In genomic region chr5:95078868-95079267, GRCh38 we compare ENCODE assay signal across 15 cellular contexts.
DNase-seq lines count a peak whose midpoint lies in the region; ATAC-seq, FAIRE-seq and TF ChIP-seq lines count a peak whose summit lies in the region.
"Had no signal": no experiment of that assay in that cellular context is flagged by ENCODE, and none has a peak within 500 bp of the region (broad histone marks: within the 10 kb centered on the region; RNA-seq: fewer than 3 reads in every experiment).

No MANE protein-coding gene starts in this region.

- no peak for DNase-seq in natural killer cell treated with Interleukin-12 subunit alpha and Interleukin-12 subunit beta and Interleukin-15 and Interleukin-18, amount 100 ng/mL, for 72 hours (ENCODE audit: low spot score)
- DNase-seq in natural killer cell (no peak), astrocyte (ENCODE audit: low read depth) (no peak), lower lobe of right lung (no peak), upper lobe of right lung (no peak), SHP77 (lab: John Stamatoyannopoulos, UW) (no peak), midbrain (lab: John Stamatoyannopoulos, UW) (no peak)
- DNase-seq: 8988T, C1 segment of cervical spinal cord, COR-L47, DMS153, NCI-H1417 treated with DMSO at 0.1 percent for 48 hours, NCI-H2029 treated with DMSO at 0.1 percent for 48 hours, NCI-H524 treated with DMSO at 0.1 percent for 48 hours had no signal

- H3K79me2 ChIP-seq in astrocyte (ENCODE audit: insufficient read depth, low read length): no peaks in the 10 kb centered on the region

- H3K4me1 Mint-ChIP-seq in natural killer cell treated with Interleukin-12 subunit alpha and Interleukin-12 subunit beta and Interleukin-15 and Interleukin-18, amount 100 ng/mL, for 72 hours (ENCODE audit: low read depth in 2 of 2): peaks cover 23 to 25% of the 10 kb centered on the region in 2 donors
- peaks cover 32 to 38% of the 10 kb centered on the region in 2 donors for H3K4me1 Mint-ChIP-seq in natural killer cell
- peaks cover 25% of the 10 kb centered on the region for H3K4me1 Mint-ChIP-seq in astrocyte (ENCODE audit: low read depth, unreplicated experiment)

- no peaks in the 10 kb centered on the region for H3K9me3 Mint-ChIP-seq in natural killer cell treated with Interleukin-12 subunit alpha and Interleukin-12 subunit beta and Interleukin-15 and Interleukin-18, amount 100 ng/mL, for 72 hours
- H3K9me3 Mint-ChIP-seq in natural killer cell (peaks cover 0 to 2% of the 10 kb centered on the region in 2 donors), astrocyte (ENCODE audit: unreplicated experiment) (no peaks in the 10 kb centered on the region)

- H4K20me1 ChIP-seq in astrocyte (ENCODE audit: insufficient read depth, low read length): no peaks in the 10 kb centered on the region

- no peak overlapping the region for H3K9ac ChIP-seq in astrocyte (ENCODE audit: low read length)

- peak overlapping the region; percentile 6 for H3K4me3 Mint-ChIP-seq in natural killer cell treated with Interleukin-12 subunit alpha and Interleukin-12 subunit beta and Interleukin-15 and Interleukin-18, amount 100 ng/mL, for 72 hours
- H3K4me3 Mint-ChIP-seq in natural killer cell (no peak overlapping the region), astrocyte (ENCODE audit: unreplicated experiment) (peak overlapping the region; percentile 77)

- H3K27ac Mint-ChIP-seq in natural killer cell treated with Interleukin-12 subunit alpha and Interleukin-12 subunit beta and Interleukin-15 and Interleukin-18, amount 100 ng/mL, for 72 hours: no peak overlapping the region
- peak overlapping the region in 1 of 2 donors; percentile 70 for H3K27ac Mint-ChIP-seq in natural killer cell
- no peak overlapping the region for H3K27ac Mint-ChIP-seq in astrocyte (ENCODE audit: unreplicated experiment)

- intact Hi-C loops in natural killer cell (cut with micrococcal nuclease): no loop called here
- intact Hi-C loops in lower lobe of right lung (cut with DNase I): no loop called here
- intact Hi-C loops in upper lobe of right lung (cut with DNase I): no loop called here

- H3K36me3 ChIP-seq in astrocyte (ENCODE audit: insufficient read depth, low read length) (no peaks in the 10 kb centered on the region), lower lobe of right lung (no peaks in the 10 kb centered on the region), upper lobe of right lung (no peaks in the 10 kb centered on the region)

- no peak overlapping the region for H2AFZ ChIP-seq in astrocyte (ENCODE audit: low read depth, low read length)

- no peaks in the 10 kb centered on the region for H3K36me3 Mint-ChIP-seq in natural killer cell treated with Interleukin-12 subunit alpha and Interleukin-12 subunit beta and Interleukin-15 and Interleukin-18, amount 100 ng/mL, for 72 hours
- no peaks in the 10 kb centered on the region for H3K36me3 Mint-ChIP-seq in natural killer cell
- no peaks in the 10 kb centered on the region for H3K36me3 Mint-ChIP-seq in astrocyte (ENCODE audit: low read depth, unreplicated experiment)

- no peaks in the 10 kb centered on the region for H3K9me3 ChIP-seq in astrocyte (ENCODE audit: insufficient read depth, low read depth, low read length)
- H3K9me3 ChIP-seq in lower lobe of right lung: no peaks in the 10 kb centered on the region
- H3K9me3 ChIP-seq in upper lobe of right lung: no peaks in the 10 kb centered on the region

- H3K4me3 ChIP-seq in astrocyte (ENCODE audit: insufficient read depth, low read depth, low read length) (no peak overlapping the region), lower lobe of right lung (peak overlapping the region; percentile 53), upper lobe of right lung (peak overlapping the region; percentile 51)

- ATAC-seq in natural killer cell treated with Interleukin-12 subunit alpha and Interleukin-12 subunit beta and Interleukin-15 and Interleukin-18, amount 100 ng/mL, for 72 hours: no peak
- ATAC-seq in natural killer cell (no peak), lower lobe of right lung (no peak), upper lobe of right lung (no peak), HG02571 (IDR thresholded peaks at IDR 0.05; ENCODE audit: unreplicated experiment) (no peak)

- H3K4me2 ChIP-seq in astrocyte (ENCODE audit: low read length): no peak overlapping the region

- TF ChIP-seq CTCF in natural killer cell (IDR thresholded peaks at IDR 0.05) (no peak), astrocyte (IDR thresholded peaks at IDR 0.05; ENCODE audit: insufficient read depth, low read depth, low read length) (no peak), lower lobe of right lung (IDR thresholded peaks at IDR 0.05) (no peak), upper lobe of right lung (IDR thresholded peaks at IDR 0.05) (no peak)

- H3K27me3 Mint-ChIP-seq in natural killer cell treated with Interleukin-12 subunit alpha and Interleukin-12 subunit beta and Interleukin-15 and Interleukin-18, amount 100 ng/mL, for 72 hours: no peaks in the 10 kb centered on the region
- H3K27me3 Mint-ChIP-seq in natural killer cell (ENCODE audit: low read depth in 2 of 2) (no peaks in the 10 kb centered on the region), astrocyte (ENCODE audit: low read depth, unreplicated experiment) (no peaks in the 10 kb centered on the region)

- H3K4me1 ChIP-seq in astrocyte (ENCODE audit: insufficient read depth, low read length) (peaks cover 3% of the 10 kb centered on the region), lower lobe of right lung (peaks cover 12% of the 10 kb centered on the region), upper lobe of right lung (peaks cover 5% of the 10 kb centered on the region)

- no peak for FAIRE-seq in astrocyte (lab: Jason Lieb, UNC)

- no peaks in the 10 kb centered on the region for H3K27me3 ChIP-seq in astrocyte (ENCODE audit: insufficient read depth, low read length)
- no peaks in the 10 kb centered on the region for H3K27me3 ChIP-seq in lower lobe of right lung (ENCODE audit: low read depth)
- no peaks in the 10 kb centered on the region for H3K27me3 ChIP-seq in upper lobe of right lung

- H3K27ac ChIP-seq in astrocyte (ENCODE audit: low read depth, low read length): no peak overlapping the region
- no peak overlapping the region for H3K27ac ChIP-seq in lower lobe of right lung
- no peak overlapping the region for H3K27ac ChIP-seq in upper lobe of right lung
